Comparison of ENCODE assay signal across 8 cellular contexts in the genomic region with DNA sequence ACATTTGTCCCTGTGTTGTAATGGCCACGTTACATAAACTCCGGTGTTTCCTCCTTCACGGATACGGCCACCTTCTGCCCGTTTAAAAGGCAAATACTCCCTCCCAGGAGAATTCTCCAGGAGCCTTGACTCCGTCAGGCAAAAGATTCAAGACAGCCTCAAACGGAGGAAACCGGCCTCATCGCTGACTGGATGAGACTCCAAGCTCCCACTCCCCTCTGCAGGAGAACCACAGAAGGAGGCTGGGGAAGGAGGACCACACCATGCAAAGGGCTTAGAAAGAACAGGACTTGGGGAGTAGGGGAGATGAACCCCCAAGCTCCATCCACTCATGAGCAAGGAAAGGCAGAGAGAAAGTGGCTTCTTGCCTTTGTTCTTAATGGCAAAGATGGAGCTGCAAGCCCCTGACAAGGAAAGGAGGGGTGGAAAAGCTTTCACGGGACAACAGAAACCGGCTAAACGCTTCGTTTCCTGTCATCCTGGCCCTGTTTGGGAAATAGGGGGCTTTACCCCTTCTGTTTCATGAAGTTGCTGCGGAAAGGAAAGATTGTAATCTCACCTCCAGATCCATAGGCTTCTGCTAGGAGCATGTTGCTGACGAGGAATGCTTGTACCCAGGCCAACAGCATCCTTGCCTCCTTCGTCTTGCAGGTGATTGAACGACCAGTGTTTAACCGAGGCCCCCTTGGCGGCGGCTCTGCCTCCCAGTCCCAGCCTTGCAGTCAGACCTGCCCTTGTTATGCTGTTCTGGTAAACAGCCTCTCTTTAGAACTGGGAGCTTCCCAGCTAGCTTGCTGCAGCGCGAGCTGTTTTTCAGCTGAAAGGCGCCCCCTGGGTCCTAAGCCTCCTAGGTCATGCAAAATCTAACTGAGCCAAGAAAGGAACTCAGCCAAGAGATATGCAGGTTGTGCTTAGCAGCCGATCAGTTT. TPM values are rescaled to one million over a fixed set of nuclear protein-coding genes. Genes with fewer than 3 reads are reported as not detected.
DNase-seq lines count a peak whose midpoint lies in the region; ATAC-seq, FAIRE-seq and TF ChIP-seq lines count a peak whose summit lies in the region.

A gene with protein sequence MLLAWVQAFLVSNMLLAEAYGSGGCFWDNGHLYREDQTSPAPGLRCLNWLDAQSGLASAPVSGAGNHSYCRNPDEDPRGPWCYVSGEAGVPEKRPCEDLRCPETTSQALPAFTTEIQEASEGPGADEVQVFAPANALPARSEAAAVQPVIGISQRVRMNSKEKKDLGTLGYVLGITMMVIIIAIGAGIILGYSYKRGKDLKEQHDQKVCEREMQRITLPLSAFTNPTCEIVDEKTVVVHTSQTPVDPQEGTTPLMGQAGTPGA (minus strand): TSS at position 773 of the 929 bp plus-strand sequence. CDS start 144 bp downstream, at position 629.

- peak within 1 kb of the TSS; percentile 91 for H3K9ac ChIP-seq in OCI-LY1 (ENCODE audit: low read length)
- H3K9ac ChIP-seq in mesendoderm (ENCODE audit: low read length) = peak within 1 kb of the TSS; percentile 26

- no peak for ATAC-seq in HG02763 (IDR thresholded peaks at IDR 0.05; ENCODE audit: unreplicated experiment)

- H3K56ac ChIP-seq in mesendoderm (ENCODE audit: low read length) = peak within 1 kb of the TSS; percentile 66

- H3K79me2 ChIP-seq in OCI-LY1 (ENCODE audit: insufficient read depth, low read length) = no peaks in the 10 kb centered on the region
- no peaks in the 10 kb centered on the region for H3K79me2 ChIP-seq in mesendoderm (ENCODE audit: control insufficient read depth, insufficient read depth, low read length)

- H2AK5ac ChIP-seq in mesendoderm (ENCODE audit: low read length) = no peak within 1 kb of the TSS

- H2BK120ac ChIP-seq in mesendoderm (ENCODE audit: low read depth, low read length) = no peak within 1 kb of the TSS

- peak within 1 kb of the TSS; percentile 87 for H3K4me3 ChIP-seq in OCI-LY1 (ENCODE audit: low read depth, low read length, poor library complexity, severe bottlenecking)
- no peak within 1 kb of the TSS for H3K4me3 ChIP-seq in mesendoderm (ENCODE audit: low read length)

- no peaks in the 10 kb centered on the region for H4K20me1 ChIP-seq in OCI-LY1 (ENCODE audit: insufficient read depth, low read length)

- no peaks in the 10 kb centered on the region for H3K79me1 ChIP-seq in mesendoderm (ENCODE audit: low read length)

- H2BK5ac ChIP-seq in mesendoderm (ENCODE audit: low read length) = no peak within 1 kb of the TSS

- H3K18ac ChIP-seq in mesendoderm (ENCODE audit: low read length) = no peak within 1 kb of the TSS

- peak within 1 kb of the TSS; percentile 78 for H3K4me2 ChIP-seq in OCI-LY1 (ENCODE audit: low read length)
- H3K4me2 ChIP-seq in mesendoderm (ENCODE audit: low read length) = peak within 1 kb of the TSS; percentile 47

- peaks cover 6% of the 10 kb centered on the region; the same call in 1 of the 2 replicates for H3F3A ChIP-seq in OCI-LY1 (ENCODE audit: insufficient read depth, low read length)

- no peaks in the 10 kb centered on the region for H3K27me3 ChIP-seq in OCI-LY1 (ENCODE audit: insufficient read depth, low read length)
- no peaks in the 10 kb centered on the region for H3K27me3 ChIP-seq in mesendoderm (ENCODE audit: insufficient read depth, low read length, poor library complexity)

- no peak within 1 kb of the TSS for H2AFZ ChIP-seq in OCI-LY1 (ENCODE audit: low read length)

- WGBS in mesendoderm (ENCODE audit: extremely low coverage, insufficient coverage, low lambda C conversion rate) = no CpG with 5 or more reads among the region's 24 CpGs

- H3K9me3 ChIP-seq in OCI-LY1 (ENCODE audit: low read length) = no peaks in the 10 kb centered on the region

- TF ChIP-seq CTCF in OCI-LY1 (IDR thresholded peaks at IDR 0.05; ENCODE audit: low read length) = peak; percentile 57

- no peak within 1 kb of the TSS for H3K4ac ChIP-seq in mesendoderm (ENCODE audit: low read depth, low read length)

- DNase-seq in EL (peak; percentile 83), HUDEP-2 (lab: John Stamatoyannopoulos, UW; ENCODE audit: unreplicated experiment in 76 of 76) (peak in 74 of 76 experiments; percentile 44 to 90 (median 76)), mesendoderm (peak; percentile 96)
- peak; percentile 85 for DNase-seq in activated CD8-positive, alpha-beta memory T cell treated with anti-CD3 and anti-CD28 coated beads, Interleukin-2, amount 50 U/mL, for 48 hours
- DNase-seq in stimulated activated CD8-positive, alpha-beta memory T cell treated with anti-CD3 and anti-CD28 coated beads, Interleukin-12 subunit alpha, Interleukin-12 subunit beta, amount 100 ng/mL, for 1 hour (ENCODE audit: low read depth) = peak; percentile 82

- H3K23ac ChIP-seq in mesendoderm (ENCODE audit: low read length) = no peak within 1 kb of the TSS

- peak within 1 kb of the TSS; percentile 96 for H3K27ac ChIP-seq in OCI-LY1 (ENCODE audit: low read depth, low read length, poor library complexity, severe bottlenecking)
- no peak within 1 kb of the TSS for H3K27ac ChIP-seq in mesendoderm (ENCODE audit: low read depth, low read length)

- H3K36me3 ChIP-seq in OCI-LY1 (ENCODE audit: insufficient read depth, low read length) = peaks cover 21% of the 10 kb centered on the region; the same call in 1 of the 2 replicates
- H3K36me3 ChIP-seq in mesendoderm (ENCODE audit: control insufficient read depth, insufficient read depth, low read length) = no peaks in the 10 kb centered on the region

- peak; percentile 77 for FAIRE-seq in endometrium (lab: Jason Lieb, UNC)

- H4K5ac ChIP-seq in mesendoderm (ENCODE audit: low read length) = no peak within 1 kb of the TSS

- H3K9me2 ChIP-seq in OCI-LY1 (ENCODE audit: low read depth, low read length) = no peaks in the 10 kb centered on the region

- no peak within 1 kb of the TSS for H4K8ac ChIP-seq in mesendoderm (ENCODE audit: low read depth, low read length)

- H2BK15ac ChIP-seq in mesendoderm (replicated peaks; ENCODE audit: low read depth) = no peak within 1 kb of the TSS

- peaks cover 71% of the 10 kb centered on the region for H3K4me1 ChIP-seq in OCI-LY1 (ENCODE audit: insufficient read depth, low read length, severe bottlenecking)
- no peaks in the 10 kb centered on the region for H3K4me1 ChIP-seq in mesendoderm (ENCODE audit: control insufficient read depth, low read depth, low read length)

RNA-seq across cellular contexts. Expression of the gene that starts here (rescaled TPM):
- 0.51 TPM for polyA plus RNA-seq in mesendoderm (2013, experiment 1 of 2)
- 0.53 TPM for polyA plus RNA-seq in mesendoderm (2013, experiment 2 of 2)
